In the genomic region with DNA sequence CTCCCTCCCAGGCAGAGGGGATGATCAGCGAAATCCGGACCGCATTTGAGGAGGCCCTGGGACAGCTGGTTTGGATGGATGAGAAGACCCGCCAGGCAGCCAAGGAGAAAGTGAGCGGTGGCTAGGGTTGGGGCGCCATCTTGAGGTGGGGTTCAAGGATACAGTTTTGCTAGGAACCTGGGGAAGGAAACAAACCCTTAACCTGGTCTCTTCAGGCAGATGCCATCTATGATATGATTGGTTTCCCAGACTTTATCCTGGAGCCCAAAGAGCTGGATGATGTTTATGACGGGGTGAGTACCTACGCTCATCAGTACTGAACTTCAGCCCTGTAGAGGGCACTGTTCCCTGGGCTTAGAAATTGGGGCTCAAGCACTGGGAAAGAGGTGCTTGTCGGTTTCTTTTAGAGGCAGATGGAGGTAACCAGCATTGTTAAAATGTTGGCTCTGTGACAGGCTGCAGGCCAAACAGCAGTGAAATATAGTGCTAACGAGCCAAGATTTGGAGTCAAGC, we compare ENCODE assay signal across 9 cellular contexts. TPM values are rescaled to one million over a fixed set of nuclear protein-coding genes. Genes with fewer than 3 reads are reported as not detected.
DNase-seq lines count a peak whose midpoint lies in the region; ATAC-seq, FAIRE-seq and TF ChIP-seq lines count a peak whose summit lies in the region.
"Had no signal": no experiment of that assay in that cellular context is flagged by ENCODE, and none has a peak within 500 bp of the region (broad histone marks: within the 10 kb centered on the region; RNA-seq: fewer than 3 reads in every experiment).

No MANE protein-coding gene starts in this region.

- H3K27ac ChIP-seq in 22Rv1, result no peak overlapping the region

- intact Hi-C loops in MCF 10A (cut with micrococcal nuclease), result loop anchor here (1.0 to 10.0 kb wide), 4 partner anchors 37 to 825 kb away; no protein-coding TSS in a partner anchor

- DNase-seq in GM18507 (ENCODE audit: extremely low spot score, insufficient read length, low read depth) (peak; percentile 55), NCI-H2107 treated with DMSO at 0.1 percent for 48 hours (lab: John Stamatoyannopoulos, UW; ENCODE audit: unreplicated experiment) (peak; percentile 85), UCSD-AML1 (lab: John Stamatoyannopoulos, UW; ENCODE audit: unreplicated experiment) (peak; percentile 61), MCF 10A (ENCODE audit: unreplicated experiment) (peak; percentile 73), islet precursor cell (peak; percentile 85)
- peak; percentile 55 to 63 for DNase-seq in stimulated activated CD4-positive, alpha-beta T cell treated with anti-CD3 and anti-CD28 coated beads, Interleukin-4, amount 100 ng/mL, for 4 hours

- POLR2A ChIA-PET in MCF 10A (lab: Yijun Ruan, JAX), result no interaction called here

- no peak overlapping the region for H3K27ac Mint-ChIP-seq in MCF 10A (ENCODE audit: low read depth, unreplicated experiment)

- peak; percentile 68 for FAIRE-seq in GM18507 (lab: Jason Lieb, UNC)
- FAIRE-seq: G401.6 had no signal

- CTCF ChIA-PET in MCF 10A (lab: Yijun Ruan, JAX), result interaction anchor here (0.5 to 2.2 kb wide), 19 partner anchors 10 to 405 kb away, joined by 3 to 6 read pairs (median 3); a partner anchor contains a TSS

- H3K4me1 Mint-ChIP-seq in MCF 10A (ENCODE audit: insufficient read depth, unreplicated experiment), result no peaks in the 10 kb centered on the region

- no TSS peak for BruUV-seq in MCF 10A (replicated peaks; lab: Mats Ljungman, UMichigan)

- TF ChIP-seq CTCF in 22Rv1 (IDR thresholded peaks at IDR 0.05) (peak; percentile 79), MCF 10A (IDR thresholded peaks at IDR 0.05; ENCODE audit: unreplicated experiment) (peak; percentile 70)

- no peak for ATAC-seq in HG03432 (IDR thresholded peaks at IDR 0.05; ENCODE audit: unreplicated experiment)

- H3K27me3 Mint-ChIP-seq in MCF 10A (ENCODE audit: insufficient read depth, unreplicated experiment), result peaks cover 14% of the 10 kb centered on the region

- H3K9me3 Mint-ChIP-seq in MCF 10A (ENCODE audit: unreplicated experiment), result no peaks in the 10 kb centered on the region

- no peak overlapping the region for H3K4me3 Mint-ChIP-seq in MCF 10A (ENCODE audit: unreplicated experiment)

- H3K36me3 Mint-ChIP-seq in MCF 10A (ENCODE audit: insufficient read depth, unreplicated experiment), result no peaks in the 10 kb centered on the region

RNA-seq across cellular contexts. Expression of a gene that starts 9.6 kb away (rescaled TPM):
- total RNA-seq in MCF 10A (2022), result 275 and 284 TPM in 2 replicates

RNA-seq across cellular contexts. Expression of a gene that starts 13.7 kb away (rescaled TPM):
- not detected in 2 replicates for total RNA-seq in MCF 10A (2022)

RNA-seq across cellular contexts. Expression of a gene that starts 24.9 kb away (rescaled TPM):
- 522 and 536 TPM in 2 replicates for total RNA-seq in MCF 10A (2022)

RNA-seq across cellular contexts. Expression of a gene that starts 28.1 kb away (rescaled TPM):
- total RNA-seq in MCF 10A (2022), result 6.1 TPM in 2 replicates

RNA-seq across cellular contexts. Expression of a gene that starts 40.0 kb away (rescaled TPM):
- 4.9 and 10.1 TPM in 2 replicates for total RNA-seq in MCF 10A (2022)
